Comparison of ENCODE assay signal across 6 cellular contexts in the genomic region with DNA sequence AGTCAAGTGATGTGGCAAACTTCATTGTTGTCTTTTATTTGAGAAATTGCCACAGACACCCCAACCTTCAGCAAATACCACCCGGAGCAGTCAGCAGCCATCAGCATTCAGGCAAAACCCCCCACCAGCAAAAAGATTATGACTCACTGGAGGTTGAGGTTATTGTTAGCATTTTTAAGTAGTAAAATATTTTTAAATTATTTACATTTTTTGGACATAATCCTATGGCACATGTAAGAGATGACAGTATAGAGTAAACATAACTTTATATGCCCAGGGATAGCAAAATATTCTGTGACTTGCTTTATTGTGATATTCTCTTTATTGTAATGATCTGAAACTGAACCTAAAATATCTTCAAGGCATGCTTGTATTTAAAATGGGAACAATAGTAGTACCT.
"Had no signal": no experiment of that assay in that cellular context is flagged by ENCODE, and none has a peak within 500 bp of the region (broad histone marks: within the 10 kb centered on the region; RNA-seq: fewer than 3 reads in every experiment).

No MANE protein-coding gene starts in this region.

- DNase-seq: KBM-7, KG1 had no signal

- H3K4me1 Mint-ChIP-seq: IgD-negative memory B cell had no signal

- H3K4me3 Mint-ChIP-seq: IgD-negative memory B cell had no signal

- H3K27me3 Mint-ChIP-seq: IgD-negative memory B cell had no signal

- H3K27ac ChIP-seq: HL-60 had no signal

- ATAC-seq: HepG2, K562 had no signal

- H3K27ac Mint-ChIP-seq: IgD-negative memory B cell had no signal

- H3K4me3 ChIP-seq: K562 had no signal
